ENCODE assay signal across 1 cellular context in the genomic region with DNA sequence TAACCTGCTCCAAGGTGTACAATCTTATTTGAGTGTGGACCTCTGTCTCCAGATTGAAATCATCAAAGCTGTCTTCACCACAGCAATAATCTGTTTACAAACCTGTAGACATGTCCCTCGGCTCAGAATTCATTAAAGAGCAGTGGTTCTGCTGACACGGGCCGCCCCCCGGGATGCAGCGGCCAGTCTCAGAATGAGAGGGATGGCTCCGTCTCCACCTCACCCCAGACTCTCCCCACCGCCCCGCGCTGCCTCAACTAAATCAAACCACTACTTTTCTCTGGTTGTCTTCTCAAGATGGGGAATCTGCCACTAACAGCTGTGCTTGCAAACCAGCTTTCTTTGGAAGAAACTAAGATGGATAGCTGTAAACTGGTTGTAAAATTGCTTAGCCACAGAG.
TF ChIP-seq lines count a peak whose summit lies in the region.

No MANE protein-coding gene starts in this region.

TF ChIP-seq in GM23338, 12 proteins besides CTCF, POLR2A, EP300 and RAD21 (continued from another document):
- TF ChIP-seq, protein P1, sequence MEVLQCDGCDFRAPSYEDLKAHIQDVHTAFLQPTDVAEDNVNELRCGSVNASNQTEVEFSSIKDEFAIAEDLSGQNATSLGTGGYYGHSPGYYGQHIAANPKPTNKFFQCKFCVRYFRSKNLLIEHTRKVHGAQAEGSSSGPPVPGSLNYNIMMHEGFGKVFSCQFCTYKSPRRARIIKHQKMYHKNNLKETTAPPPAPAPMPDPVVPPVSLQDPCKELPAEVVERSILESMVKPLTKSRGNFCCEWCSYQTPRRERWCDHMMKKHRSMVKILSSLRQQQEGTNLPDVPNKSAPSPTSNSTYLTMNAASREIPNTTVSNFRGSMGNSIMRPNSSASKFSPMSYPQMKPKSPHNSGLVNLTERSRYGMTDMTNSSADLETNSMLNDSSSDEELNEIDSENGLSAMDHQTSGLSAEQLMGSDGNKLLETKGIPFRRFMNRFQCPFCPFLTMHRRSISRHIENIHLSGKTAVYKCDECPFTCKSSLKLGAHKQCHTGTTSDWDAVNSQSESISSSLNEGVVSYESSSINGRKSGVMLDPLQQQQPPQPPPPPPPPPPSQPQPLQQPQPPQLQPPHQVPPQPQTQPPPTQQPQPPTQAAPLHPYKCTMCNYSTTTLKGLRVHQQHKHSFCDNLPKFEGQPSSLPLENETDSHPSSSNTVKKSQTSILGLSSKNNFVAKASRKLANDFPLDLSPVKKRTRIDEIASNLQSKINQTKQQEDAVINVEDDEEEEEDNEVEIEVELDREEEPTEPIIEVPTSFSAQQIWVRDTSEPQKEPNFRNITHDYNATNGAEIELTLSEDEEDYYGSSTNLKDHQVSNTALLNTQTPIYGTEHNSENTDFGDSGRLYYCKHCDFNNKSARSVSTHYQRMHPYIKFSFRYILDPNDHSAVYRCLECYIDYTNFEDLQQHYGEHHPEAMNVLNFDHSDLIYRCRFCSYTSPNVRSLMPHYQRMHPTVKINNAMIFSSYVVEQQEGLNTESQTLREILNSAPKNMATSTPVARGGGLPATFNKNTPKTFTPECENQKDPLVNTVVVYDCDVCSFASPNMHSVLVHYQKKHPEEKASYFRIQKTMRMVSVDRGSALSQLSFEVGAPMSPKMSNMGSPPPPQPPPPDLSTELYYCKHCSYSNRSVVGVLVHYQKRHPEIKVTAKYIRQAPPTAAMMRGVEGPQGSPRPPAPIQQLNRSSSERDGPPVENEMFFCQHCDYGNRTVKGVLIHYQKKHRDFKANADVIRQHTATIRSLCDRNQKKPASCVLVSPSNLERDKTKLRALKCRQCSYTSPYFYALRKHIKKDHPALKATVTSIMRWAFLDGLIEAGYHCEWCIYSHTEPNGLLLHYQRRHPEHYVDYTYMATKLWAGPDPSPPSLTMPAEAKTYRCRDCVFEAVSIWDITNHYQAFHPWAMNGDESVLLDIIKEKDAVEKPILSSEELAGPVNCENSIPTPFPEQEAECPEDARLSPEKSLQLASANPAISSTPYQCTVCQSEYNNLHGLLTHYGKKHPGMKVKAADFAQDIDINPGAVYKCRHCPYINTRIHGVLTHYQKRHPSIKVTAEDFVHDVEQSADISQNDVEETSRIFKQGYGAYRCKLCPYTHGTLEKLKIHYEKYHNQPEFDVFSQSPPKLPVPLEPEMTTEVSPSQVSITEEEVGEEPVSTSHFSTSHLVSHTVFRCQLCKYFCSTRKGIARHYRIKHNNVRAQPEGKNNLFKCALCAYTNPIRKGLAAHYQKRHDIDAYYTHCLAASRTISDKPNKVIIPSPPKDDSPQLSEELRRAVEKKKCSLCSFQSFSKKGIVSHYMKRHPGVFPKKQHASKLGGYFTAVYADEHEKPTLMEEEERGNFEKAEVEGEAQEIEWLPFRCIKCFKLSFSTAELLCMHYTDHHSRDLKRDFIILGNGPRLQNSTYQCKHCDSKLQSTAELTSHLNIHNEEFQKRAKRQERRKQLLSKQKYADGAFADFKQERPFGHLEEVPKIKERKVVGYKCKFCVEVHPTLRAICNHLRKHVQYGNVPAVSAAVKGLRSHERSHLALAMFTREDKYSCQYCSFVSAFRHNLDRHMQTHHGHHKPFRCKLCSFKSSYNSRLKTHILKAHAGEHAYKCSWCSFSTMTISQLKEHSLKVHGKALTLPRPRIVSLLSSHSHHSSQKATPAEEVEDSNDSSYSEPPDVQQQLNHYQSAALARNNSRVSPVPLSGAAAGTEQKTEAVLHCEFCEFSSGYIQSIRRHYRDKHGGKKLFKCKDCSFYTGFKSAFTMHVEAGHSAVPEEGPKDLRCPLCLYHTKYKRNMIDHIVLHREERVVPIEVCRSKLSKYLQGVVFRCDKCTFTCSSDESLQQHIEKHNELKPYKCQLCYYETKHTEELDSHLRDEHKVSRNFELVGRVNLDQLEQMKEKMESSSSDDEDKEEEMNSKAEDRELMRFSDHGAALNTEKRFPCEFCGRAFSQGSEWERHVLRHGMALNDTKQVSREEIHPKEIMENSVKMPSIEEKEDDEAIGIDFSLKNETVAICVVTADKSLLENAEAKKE (CRISPR knock-in tag; IDR thresholded peaks at IDR 0.05) = no peak
- no peak for TF ChIP-seq CREB1 (CRISPR knock-in tag; IDR thresholded peaks at IDR 0.05; ENCODE audit: low read depth)
- no peak for TF ChIP-seq JUNB (IDR thresholded peaks at IDR 0.05; ENCODE audit: unreplicated experiment)
- no peak for TF ChIP-seq POLR2AphosphoS5 (IDR thresholded peaks at IDR 0.05; ENCODE audit: low read depth)
- no peak for TF ChIP-seq EZH2phosphoT487 (IDR thresholded peaks at IDR 0.05; ENCODE audit: unreplicated experiment)
- TF ChIP-seq STAT1 (IDR thresholded peaks at IDR 0.05; ENCODE audit: unreplicated experiment) = no peak
- TF ChIP-seq NANOG (IDR thresholded peaks at IDR 0.05; ENCODE audit: borderline replicate concordance) = no peak
- TF ChIP-seq, protein P2, sequence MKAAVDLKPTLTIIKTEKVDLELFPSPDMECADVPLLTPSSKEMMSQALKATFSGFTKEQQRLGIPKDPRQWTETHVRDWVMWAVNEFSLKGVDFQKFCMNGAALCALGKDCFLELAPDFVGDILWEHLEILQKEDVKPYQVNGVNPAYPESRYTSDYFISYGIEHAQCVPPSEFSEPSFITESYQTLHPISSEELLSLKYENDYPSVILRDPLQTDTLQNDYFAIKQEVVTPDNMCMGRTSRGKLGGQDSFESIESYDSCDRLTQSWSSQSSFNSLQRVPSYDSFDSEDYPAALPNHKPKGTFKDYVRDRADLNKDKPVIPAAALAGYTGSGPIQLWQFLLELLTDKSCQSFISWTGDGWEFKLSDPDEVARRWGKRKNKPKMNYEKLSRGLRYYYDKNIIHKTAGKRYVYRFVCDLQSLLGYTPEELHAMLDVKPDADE (IDR thresholded peaks at IDR 0.05) = no peak
- no peak for TF ChIP-seq EZH2 (IDR thresholded peaks at IDR 0.05; ENCODE audit: low read depth, unreplicated experiment)
